In genomic region chr2:176525058-176525457, GRCh38 we compare ENCODE assay signal across 24 cellular contexts.
"Had no signal": no experiment of that assay in that cellular context is flagged by ENCODE, and none has a peak within 500 bp of the region (broad histone marks: within the 10 kb centered on the region; RNA-seq: fewer than 3 reads in every experiment).

No MANE protein-coding gene starts in this region.

- H3K36me3 ChIP-seq: heart left ventricle, neural progenitor cell, neutrophil, sigmoid colon, spleen, suprapubic skin, thoracic aorta, tibial artery, uterus had no signal

- DNase-seq: heart left ventricle; hypothalamus; immature natural killer cell; kidney; mesendoderm; naive B cell; natural killer cell; nephron progenitor cell; occipital lobe; psoas muscle; sigmoid colon; small intestine; spleen; stimulated activated CD4-positive, alpha-beta T cell treated with anti-CD3 and anti-CD28 coated beads, Interleukin-4, amount 100 ng/mL, for 24 hours; stimulated activated naive CD4-positive, alpha-beta T cell; tibial artery; uterus had no signal

- H3K9ac ChIP-seq: neural progenitor cell, parathyroid adenoma had no signal

- H3K4me2 ChIP-seq: neural progenitor cell had no signal

- ATAC-seq: natural killer cell; psoas muscle; stimulated activated effector memory CD8-positive, alpha-beta T cell treated with anti-CD3 and anti-CD28 coated beads, Interleukin-12 subunit alpha, Interleukin-12 subunit beta, amount 100 ng/mL, for 72 hours had no signal

- H3K4me3 ChIP-seq: heart left ventricle, lung, neural progenitor cell, psoas muscle, sigmoid colon, spleen, suprapubic skin, thoracic aorta, tibial artery, uterus had no signal

- H3K4me1 ChIP-seq: parathyroid adenoma, psoas muscle, uterus had no signal

- H3K79me2 ChIP-seq: parathyroid adenoma had no signal

- H3K27me3 ChIP-seq: sigmoid colon, spleen, suprapubic skin, tibial artery, uterus had no signal

- H3K27ac ChIP-seq: heart left ventricle, neural progenitor cell, neutrophil, parathyroid adenoma, psoas muscle, sigmoid colon, spleen, suprapubic skin, thoracic aorta, tibial artery, uterus had no signal

- H2AFZ ChIP-seq: neural progenitor cell, parathyroid adenoma had no signal

- H3K9me3 ChIP-seq: heart left ventricle, neutrophil, psoas muscle, sigmoid colon, spleen, suprapubic skin, thoracic aorta, tibial artery, uterus had no signal
